11 cellular contexts compared by ENCODE assay signal in the genomic region with DNA sequence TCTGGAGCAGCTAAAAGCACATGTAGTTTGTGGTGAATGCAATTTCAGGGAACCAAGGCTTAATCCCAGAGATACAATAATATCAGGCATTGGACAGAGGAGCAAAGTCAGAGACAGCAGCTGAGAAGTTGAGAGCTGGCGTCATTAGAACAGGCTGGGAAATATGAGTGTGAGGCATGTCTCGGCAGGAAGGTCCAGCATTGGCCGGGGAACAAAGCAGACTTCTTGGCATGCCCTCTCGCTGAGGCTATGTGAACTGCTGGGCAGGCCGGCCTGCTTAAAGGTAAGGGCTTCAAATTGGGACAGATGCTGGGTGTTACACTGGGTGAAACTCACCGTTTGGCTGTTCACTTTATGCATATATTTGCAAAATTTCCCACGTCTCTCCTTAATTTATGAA.
DNase-seq lines count a peak whose midpoint lies in the region; ATAC-seq and TF ChIP-seq lines count a peak whose summit lies in the region.
"Had no signal": no experiment of that assay in that cellular context is flagged by ENCODE, and none has a peak within 500 bp of the region (broad histone marks: within the 10 kb centered on the region; RNA-seq: fewer than 3 reads in every experiment).

No MANE protein-coding gene starts in this region.

- ATAC-seq in heart right ventricle (peak; percentile 76 to 97 (median 87)), GM21381 (IDR thresholded peaks at IDR 0.05; ENCODE audit: unreplicated experiment) (no peak)
- ATAC-seq: naive thymus-derived CD8-positive, alpha-beta T cell had no signal

- intact Hi-C loops in heart right ventricle (cut with DNase I), result no loop called here
- intact Hi-C loops in activated T-helper 2 cell treated with anti-CD3 and anti-CD28 coated beads, Interferon-gamma antibody, Interleukin-2, Interleukin-4, amounts not matched to agents 10 μg/mL and 5 μg/mL and 100 μg/mL, durations not matched to agents 14 hours and 24 hours and 36 hours (cut with micrococcal nuclease), result no loop called here

- no peaks in the 10 kb centered on the region for H3K9me3 Mint-ChIP-seq in activated T-helper 2 cell treated with anti-CD3 and anti-CD28 coated beads, Interferon-gamma antibody, Interleukin-2, Interleukin-4, amounts not matched to agents 10 μg/mL and 5 μg/mL and 100 μg/mL, durations not matched to agents 14 hours and 24 hours and 36 hours

- H3K36me3 Mint-ChIP-seq in activated T-helper 2 cell treated with anti-CD3 and anti-CD28 coated beads, Interferon-gamma antibody, Interleukin-2, Interleukin-4, amounts not matched to agents 10 μg/mL and 5 μg/mL and 100 μg/mL, durations not matched to agents 14 hours and 24 hours and 36 hours (ENCODE audit: low read depth), result no peaks in the 10 kb centered on the region
- H3K36me3 Mint-ChIP-seq: activated naive CD8-positive, alpha-beta T cell treated with anti-CD3 and anti-CD28 coated beads for 36 hours; naive thymus-derived CD8-positive, alpha-beta T cell had no signal

- no peaks in the 10 kb centered on the region for H3K9me3 ChIP-seq in heart right ventricle

- H3K27me3 ChIP-seq in brain microvascular endothelial cell (replicated peaks) (no peaks in the 10 kb centered on the region), heart right ventricle (no peaks in the 10 kb centered on the region)

- DNase-seq in GM04504 (ENCODE audit: low read depth), result peak; percentile 29
- DNase-seq in brain microvascular endothelial cell, result peak; percentile 80
- DNase-seq in heart right ventricle, result peak; percentile 41 to 63
- DNase-seq in pons (ENCODE audit: low spot score), result peak; percentile 19
- DNase-seq in activated T-helper 2 cell treated with anti-CD3 and anti-CD28 coated beads, Interferon-gamma antibody, Interleukin-2, Interleukin-4, amounts not matched to agents 10 μg/mL and 5 μg/mL and 100 μg/mL, durations not matched to agents 14 hours and 24 hours and 36 hours (ENCODE audit: low spot score), result no peak
- DNase-seq in DMS153 (lab: John Stamatoyannopoulos, UW), result no peak
- no peak for DNase-seq in activated T-cell treated with anti-CD3 and anti-CD28 coated beads for 4 hours
- DNase-seq: activated naive CD8-positive, alpha-beta T cell treated with anti-CD3 and anti-CD28 coated beads for 36 hours; naive thymus-derived CD8-positive, alpha-beta T cell had no signal

- peaks cover 0 to 13% (median 4%) of the 10 kb centered on the region in 9 donors for H3K4me1 ChIP-seq in heart right ventricle

- no peaks in the 10 kb centered on the region for H3K36me3 ChIP-seq in brain microvascular endothelial cell (replicated peaks)
- no peaks in the 10 kb centered on the region for H3K36me3 ChIP-seq in heart right ventricle

- H3K27ac ChIP-seq in brain microvascular endothelial cell (no peak overlapping the region), heart right ventricle (peak overlapping the region in 5 of 10 donors; percentile 40 to 58 (median 48))
- H3K27ac ChIP-seq: KMS-11 had no signal

- in situ Hi-C loops in brain microvascular endothelial cell (cut with HindIII; ENCODE audit: low pct_ligation_motif_present, low sequenced_read_pairs), result no loop called here

- H3K4me1 Mint-ChIP-seq in activated T-helper 2 cell treated with anti-CD3 and anti-CD28 coated beads, Interferon-gamma antibody, Interleukin-2, Interleukin-4, amounts not matched to agents 10 μg/mL and 5 μg/mL and 100 μg/mL, durations not matched to agents 14 hours and 24 hours and 36 hours (ENCODE audit: low read depth), result no peaks in the 10 kb centered on the region
- H3K4me1 Mint-ChIP-seq: activated naive CD8-positive, alpha-beta T cell treated with anti-CD3 and anti-CD28 coated beads for 36 hours; naive thymus-derived CD8-positive, alpha-beta T cell had no signal

- peaks cover 7% of the 10 kb centered on the region for H3K27me3 Mint-ChIP-seq in activated T-helper 2 cell treated with anti-CD3 and anti-CD28 coated beads, Interferon-gamma antibody, Interleukin-2, Interleukin-4, amounts not matched to agents 10 μg/mL and 5 μg/mL and 100 μg/mL, durations not matched to agents 14 hours and 24 hours and 36 hours (ENCODE audit: low read depth)
- H3K27me3 Mint-ChIP-seq: activated naive CD8-positive, alpha-beta T cell treated with anti-CD3 and anti-CD28 coated beads for 36 hours; naive thymus-derived CD8-positive, alpha-beta T cell had no signal

- 36 to 48% methylated on average over 7 of the region's 7 CpGs for WGBS in heart right ventricle, 2 donors

- no peak overlapping the region for H3K4me3 ChIP-seq in brain microvascular endothelial cell (ENCODE audit: low read depth, low read length)
- H3K4me3 ChIP-seq in heart right ventricle, result no peak overlapping the region

- TF ChIP-seq CTCF in brain microvascular endothelial cell (IDR thresholded peaks at IDR 0.05; ENCODE audit: low read depth, low read length, missing control alignments), result peak; percentile 60
- peak in 6 of 9 donors; percentile 25 to 46 (median 30) for TF ChIP-seq CTCF in heart right ventricle (IDR thresholded peaks at IDR 0.05)

- H3K4me3 Mint-ChIP-seq in activated T-helper 2 cell treated with anti-CD3 and anti-CD28 coated beads, Interferon-gamma antibody, Interleukin-2, Interleukin-4, amounts not matched to agents 10 μg/mL and 5 μg/mL and 100 μg/mL, durations not matched to agents 14 hours and 24 hours and 36 hours (ENCODE audit: low read depth), result no peak overlapping the region
- H3K4me3 Mint-ChIP-seq: activated naive CD8-positive, alpha-beta T cell treated with anti-CD3 and anti-CD28 coated beads for 36 hours; naive thymus-derived CD8-positive, alpha-beta T cell had no signal

- no peak overlapping the region for H3K27ac Mint-ChIP-seq in activated T-helper 2 cell treated with anti-CD3 and anti-CD28 coated beads, Interferon-gamma antibody, Interleukin-2, Interleukin-4, amounts not matched to agents 10 μg/mL and 5 μg/mL and 100 μg/mL, durations not matched to agents 14 hours and 24 hours and 36 hours
- H3K27ac Mint-ChIP-seq: activated naive CD8-positive, alpha-beta T cell treated with anti-CD3 and anti-CD28 coated beads for 36 hours; naive thymus-derived CD8-positive, alpha-beta T cell had no signal

Comparison
In these comparisons a context has a peak if more than half of its experiments do, and no peak if none do; other contexts are left out.
1. DNase-seq: peak in GM04504 (single experiment), brain microvascular endothelial cell (single experiment), heart right ventricle (2 of 2) and pons (single experiment); none in activated T-helper 2 cell treated with anti-CD3 and anti-CD28 coated beads, Interferon-gamma antibody, Interleukin-2, Interleukin-4, amounts not matched to agents 10 μg/mL and 5 μg/mL and 100 μg/mL, durations not matched to agents 14 hours and 24 hours and 36 hours (single experiment), DMS153 (single experiment) and activated T-cell treated with anti-CD3 and anti-CD28 coated beads for 4 hours (single experiment).